33 cellular contexts compared by ENCODE assay signal in genomic region chr20:62506791-62507190, GRCh38. TPM values are rescaled to one million over a fixed set of nuclear protein-coding genes. Genes with fewer than 3 reads are reported as not detected.
"Had no signal": no experiment of that assay in that cellular context is flagged by ENCODE, and none has a peak within 500 bp of the region (broad histone marks: within the 10 kb centered on the region; RNA-seq: fewer than 3 reads in every experiment).

No MANE protein-coding gene starts in this region.

- DNase-seq: Kasumi-1, MG63, NCI-H1048, NCI-H1092 treated with DMSO at 0.1 percent for 48 hours, NCI-H1105 treated with DMSO at 0.1 percent for 48 hours, NCI-H1417, NCI-H1436, NCI-H146, NCI-H1694, NCI-H187, NCI-H1930, NCI-H2029 treated with DMSO at 0.1 percent for 48 hours, NCI-H2081 treated with DMSO at 0.1 percent for 48 hours, NCI-H2107, NCI-H2171, NCI-H226, NCI-H446 treated with DMSO at 0.1 percent for 48 hours, NCI-H510A, NCI-H524, NCI-H526, NCI-H69, NCI-H748 treated with DMSO at 0.1 percent for 48 hours, NCI-H82, PC-9, Right ventricle myocardium superior, SHP77 treated with DMSO at 0.1 percent for 48 hours, SK-N-SH, SW 1271 had no signal

- H3K36me3 ChIP-seq: MG63, SJSA1 had no signal

- H3K27me3 ChIP-seq: MG63, SJSA1 had no signal

- H3K27ac ChIP-seq: PC-9, RWPE1, SJSA1 had no signal

- H3K9ac ChIP-seq: SK-N-SH had no signal

- H3K4me3 ChIP-seq: MG63, PC-9, SJSA1 had no signal

- H3K9me3 ChIP-seq: MG63, SJSA1, SK-N-SH had no signal

- H3K4me2 ChIP-seq: PC-9, SK-N-SH had no signal

RNA-seq across cellular contexts. Expression of gene GATA5, which starts 31.0 kb away (rescaled TPM):
- total RNA-seq: M059J, OCI-LY7, RPMI7951, SJSA1 had no signal
